In the genomic region with DNA sequence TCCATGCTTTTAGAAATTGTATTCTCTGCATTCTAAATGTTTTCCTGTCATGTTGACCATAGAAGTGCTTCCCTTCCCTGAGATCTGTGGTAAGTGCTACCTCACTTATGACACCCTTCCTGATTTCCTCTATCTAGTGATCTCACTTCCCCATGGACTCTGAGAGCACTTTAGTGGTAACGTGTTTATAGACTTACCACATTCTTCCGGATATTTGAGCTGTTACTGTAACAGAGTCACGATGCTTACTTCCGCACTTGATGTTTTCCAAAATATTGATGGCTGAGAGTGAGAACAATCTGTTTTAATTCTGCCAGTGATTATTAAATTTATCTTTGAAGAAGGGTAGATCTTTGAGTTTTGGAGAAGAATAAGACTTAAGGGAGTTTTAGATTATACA, we compare ENCODE assay signal across 1 cellular context.
TF ChIP-seq lines count a peak whose summit lies in the region.

No MANE protein-coding gene starts in this region.

TF ChIP-seq in SK-N-SH, 30 proteins besides CTCF, POLR2A, EP300 and RAD21 (continued from another document):
- no peak for TF ChIP-seq MEF2A (IDR thresholded peaks at IDR 0.05; ENCODE audit: borderline replicate concordance, low read depth)
- no peak for TF ChIP-seq EZH2phosphoT487 (IDR thresholded peaks at IDR 0.05; ENCODE audit: borderline replicate concordance, low read depth)
- TF ChIP-seq, protein P1, sequence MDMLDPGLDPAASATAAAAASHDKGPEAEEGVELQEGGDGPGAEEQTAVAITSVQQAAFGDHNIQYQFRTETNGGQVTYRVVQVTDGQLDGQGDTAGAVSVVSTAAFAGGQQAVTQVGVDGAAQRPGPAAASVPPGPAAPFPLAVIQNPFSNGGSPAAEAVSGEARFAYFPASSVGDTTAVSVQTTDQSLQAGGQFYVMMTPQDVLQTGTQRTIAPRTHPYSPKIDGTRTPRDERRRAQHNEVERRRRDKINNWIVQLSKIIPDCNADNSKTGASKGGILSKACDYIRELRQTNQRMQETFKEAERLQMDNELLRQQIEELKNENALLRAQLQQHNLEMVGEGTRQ (IDR thresholded peaks at IDR 0.05; ENCODE audit: borderline replicate concordance, low read depth, low read length): no peak
- no peak for TF ChIP-seq IRF3 (IDR thresholded peaks at IDR 0.05; ENCODE audit: low read depth, low read length)
- TF ChIP-seq MXI1 (IDR thresholded peaks at IDR 0.05; ENCODE audit: low read depth, low read length): no peak
- no peak for TF ChIP-seq RFX5 (IDR thresholded peaks at IDR 0.05; ENCODE audit: low read length)
- TF ChIP-seq TAF1 (IDR thresholded peaks at IDR 0.05; ENCODE audit: borderline replicate concordance, low read depth, low read length): no peak
TF ChIP-seq in SK-N-SH: peak in this region for 0.
